Comparison of ENCODE assay signal across 23 cellular contexts in genomic region chr13:66139701-66140100, GRCh38.
A peak's percentile ranks its signal among the peaks of the same experiment; 100 is the strongest.
DNase-seq lines count a peak whose midpoint lies in the region; ATAC-seq and TF ChIP-seq lines count a peak whose summit lies in the region.
"Had no signal": no experiment of that assay in that cellular context is flagged by ENCODE, and none has a peak within 500 bp of the region (broad histone marks: within the 10 kb centered on the region; RNA-seq: fewer than 3 reads in every experiment).

No MANE protein-coding gene starts in this region.

- TF ChIP-seq POLR2A in prostate gland (IDR thresholded peaks at IDR 0.05) = no peak

- H3K27ac ChIP-seq in Karpas-422 (ENCODE audit: low read length) = peak overlapping the region; percentile 98
- H3K27ac ChIP-seq in hepatocyte = no peak overlapping the region
- H3K27ac ChIP-seq in prostate gland = no peak overlapping the region
- H3K27ac ChIP-seq: breast epithelium, gastroesophageal sphincter, parathyroid adenoma, suprapubic skin, WERI-Rb-1 had no signal

- peak overlapping the region; percentile 54 for H3K4me2 ChIP-seq in Karpas-422 (ENCODE audit: low read depth, low read length, poor library complexity, severe bottlenecking)
- H3K4me2 ChIP-seq in hepatocyte = peak overlapping the region; percentile 7

- WGBS in hepatocyte (ENCODE audit: low lambda C conversion rate, missing lambda C conversion rate) = 44% methylated on average over 1 of the region's 1 CpG
- WGBS in prostate gland = 88% methylated on average over 1 of the region's 1 CpG

- H3K4me3 Mint-ChIP-seq in naive thymus-derived CD8-positive, alpha-beta T cell = no peak overlapping the region
- H3K4me3 Mint-ChIP-seq: activated naive CD8-positive, alpha-beta T cell treated with anti-CD3 and anti-CD28 coated beads, Interleukin-2, amount 10 ng/mL, durations not matched to agents 7 days and 5 days; activated T-cell treated with anti-CD3 and anti-CD28 coated beads, Interleukin-2, amount 50 U/mL, for 72 hours; T-cell had no signal

- peaks cover 0 to 4% (median 0%) of the 10 kb centered on the region in 5 donors for H3K27me3 Mint-ChIP-seq in naive thymus-derived CD8-positive, alpha-beta T cell
- H3K27me3 Mint-ChIP-seq: T-cell had no signal

- no peak overlapping the region for H3K27ac Mint-ChIP-seq in naive thymus-derived CD8-positive, alpha-beta T cell
- H3K27ac Mint-ChIP-seq: activated naive CD8-positive, alpha-beta T cell treated with anti-CD3 and anti-CD28 coated beads, Interleukin-2, amount 10 ng/mL, durations not matched to agents 7 days and 5 days; T-cell had no signal

- H3K79me2 ChIP-seq in Karpas-422 (ENCODE audit: low read length) (no peaks in the 10 kb centered on the region), hepatocyte (no peaks in the 10 kb centered on the region)
- H3K79me2 ChIP-seq: parathyroid adenoma had no signal

- H4K20me1 ChIP-seq in Karpas-422 (ENCODE audit: insufficient read depth, low read depth, low read length) (no peaks in the 10 kb centered on the region), hepatocyte (ENCODE audit: insufficient read depth, poor library complexity, severe bottlenecking) (no peaks in the 10 kb centered on the region)

- H3K9ac ChIP-seq in Karpas-422 (ENCODE audit: low read length) = no peak overlapping the region
- H3K9ac ChIP-seq: parathyroid adenoma had no signal

- H3K27me3 ChIP-seq in Karpas-422 (ENCODE audit: low read length) (no peaks in the 10 kb centered on the region), hepatocyte (no peaks in the 10 kb centered on the region), prostate gland (replicated peaks; ENCODE audit: insufficient read depth) (no peaks in the 10 kb centered on the region)
- H3K27me3 ChIP-seq: breast epithelium, gastroesophageal sphincter, suprapubic skin had no signal

- intact Hi-C loops in prostate gland (cut with DNase I) = no loop called here

- H3K4me3 ChIP-seq in Karpas-422 (ENCODE audit: low read length) (no peak overlapping the region), hepatocyte (no peak overlapping the region), prostate gland (no peak overlapping the region)
- H3K4me3 ChIP-seq: breast epithelium, gastroesophageal sphincter, suprapubic skin had no signal

- ATAC-seq in GM18519 (IDR thresholded peaks at IDR 0.05; ENCODE audit: low FRiP score, unreplicated experiment) (peak; percentile 21), GM21717 (IDR thresholded peaks at IDR 0.05; ENCODE audit: unreplicated experiment) (peak; percentile 29), HG03457 (IDR thresholded peaks at IDR 0.05; ENCODE audit: unreplicated experiment) (no peak), HG03565 (IDR thresholded peaks at IDR 0.05; ENCODE audit: unreplicated experiment) (no peak)
- ATAC-seq in naive thymus-derived CD8-positive, alpha-beta T cell = no peak
- ATAC-seq: activated T-cell treated with anti-CD3 and anti-CD28 coated beads, Interleukin-2, amount 50 U/mL, for 72 hours; gastroesophageal sphincter; left ventricle myocardium superior; Right ventricle myocardium inferior; T-cell had no signal

- DNase-seq in Karpas-422 (peak; percentile 65), hepatocyte (ENCODE audit: low spot score) (no peak), prostate gland (ENCODE audit: low spot score) (no peak)
- no peak for DNase-seq in naive thymus-derived CD8-positive, alpha-beta T cell
- DNase-seq: activated naive CD8-positive, alpha-beta T cell treated with anti-CD3 and anti-CD28 coated beads, Interleukin-2, amount 10 ng/mL, durations not matched to agents 7 days and 5 days; activated T-cell treated with anti-CD3 and anti-CD28 coated beads, Interleukin-2, amount 50 U/mL, for 72 hours; dermis blood vessel endothelial cell; left ventricle myocardium superior; NCI-H1694; NCI-H2227 treated with DMSO at 0.1 percent for 48 hours; stimulated activated CD4-positive, alpha-beta T cell treated with anti-CD3 and anti-CD28 coated beads, Interleukin-4, amount 100 ng/mL, for 24 hours; stimulated activated CD8-positive, alpha-beta memory T cell treated with anti-CD3 and anti-CD28 coated beads, Interleukin-4, amount 100 ng/mL, for 48 hours; T-cell; WERI-Rb-1 had no signal

- H2AFZ ChIP-seq in Karpas-422 (ENCODE audit: low read length) (peak overlapping the region; percentile 34; the same call in 1 of the 2 replicates), hepatocyte (no peak overlapping the region)
- H2AFZ ChIP-seq: parathyroid adenoma had no signal

- H3K4me1 Mint-ChIP-seq in naive thymus-derived CD8-positive, alpha-beta T cell = peaks cover 0 to 22% (median 0%) of the 10 kb centered on the region in 4 donors
- H3K4me1 Mint-ChIP-seq: T-cell had no signal

- H3K9me3 Mint-ChIP-seq in naive thymus-derived CD8-positive, alpha-beta T cell = peaks cover 0 to 13% (median 2%) of the 10 kb centered on the region in 9 donors

- H3K4me1 ChIP-seq in Karpas-422 (ENCODE audit: low read length) (peaks cover 36% of the 10 kb centered on the region), hepatocyte (ENCODE audit: insufficient read depth) (peaks cover 14% of the 10 kb centered on the region), prostate gland (replicated peaks) (no peaks in the 10 kb centered on the region)
- H3K4me1 ChIP-seq: breast epithelium, gastroesophageal sphincter, parathyroid adenoma, suprapubic skin had no signal

- H3K36me3 Mint-ChIP-seq in naive thymus-derived CD8-positive, alpha-beta T cell = no peaks in the 10 kb centered on the region
- H3K36me3 Mint-ChIP-seq: activated naive CD8-positive, alpha-beta T cell treated with anti-CD3 and anti-CD28 coated beads, Interleukin-2, amount 10 ng/mL, durations not matched to agents 7 days and 5 days; T-cell had no signal

- POLR2A ChIA-PET in naive thymus-derived CD8-positive, alpha-beta T cell (lab: Charles Lee) = no interaction called here

- TF ChIP-seq CTCF in hepatocyte (IDR thresholded peaks at IDR 0.05; ENCODE audit: poor library complexity) (no peak), prostate gland (IDR thresholded peaks at IDR 0.05) (no peak)

- H3K9me3 ChIP-seq in Karpas-422 (ENCODE audit: low read length) (peaks cover 5% of the 10 kb centered on the region; the same call in 1 of the 2 replicates), hepatocyte (ENCODE audit: low read depth) (no peaks in the 10 kb centered on the region), prostate gland (no peaks in the 10 kb centered on the region)
- H3K9me3 ChIP-seq: suprapubic skin had no signal

- H3K9me2 ChIP-seq in Karpas-422 (replicated peaks; ENCODE audit: insufficient read depth, low read length) (no peaks in the 10 kb centered on the region), hepatocyte (replicated peaks; ENCODE audit: insufficient read depth) (no peaks in the 10 kb centered on the region)

- H3K36me3 ChIP-seq in Karpas-422 (ENCODE audit: insufficient read depth, low read length) (no peaks in the 10 kb centered on the region), hepatocyte (replicated peaks; ENCODE audit: insufficient read depth, low read depth) (no peaks in the 10 kb centered on the region), prostate gland (no peaks in the 10 kb centered on the region)
- H3K36me3 ChIP-seq: breast epithelium, gastroesophageal sphincter, suprapubic skin, WERI-Rb-1 had no signal

Comparison
In these comparisons a context has a peak if more than half of its experiments do, and no peak if none do; other contexts are left out.
1. ATAC-seq: peak in GM18519 (single experiment) and GM21717 (single experiment); none in HG03457 (single experiment), naive thymus-derived CD8-positive, alpha-beta T cell (0 of 2) and HG03565 (single experiment).